Comparison of ENCODE assay signal across 7 cellular contexts in genomic region chr18:22432672-22433137, GRCh38. TPM values are rescaled to one million over a fixed set of nuclear protein-coding genes. Genes with fewer than 3 reads are reported as not detected.
DNase-seq lines count a peak whose midpoint lies in the region; ATAC-seq, FAIRE-seq and TF ChIP-seq lines count a peak whose summit lies in the region.

No MANE protein-coding gene starts in this region.

- 37% methylated on average over 12 of the region's 12 CpGs for WGBS in liver

- H3K27ac ChIP-seq in liver (ENCODE audit: low read depth in 1 of 2, low read length in 2 of 2): peak overlapping the region; percentile 67 to 71

- peak; percentile 35 to 47 for TF ChIP-seq RAD21 in liver (IDR thresholded peaks at IDR 0.05)

- H3K27me3 Mint-ChIP-seq in natural killer cell treated with Interleukin-12 subunit alpha and Interleukin-12 subunit beta and Interleukin-15 and Interleukin-18, amount 100 ng/mL, for 72 hours: peaks cover 0 to 3% of the 10 kb centered on the region in 2 donors

- H3K4me1 ChIP-seq in liver (ENCODE audit: control insufficient read depth in 4 of 4, insufficient read depth in 4 of 4, low read length in 3 of 4): peaks cover 6 to 33% (median 15%) of the 10 kb centered on the region in 4 donors

- H3K4me3 ChIP-seq in LNCaP clone FGC (ENCODE audit: low read depth, low read length) (no peak overlapping the region), choroid plexus epithelial cell (ENCODE audit: low read depth, low read length) (no peak overlapping the region), liver (ENCODE audit: low read depth in 1 of 3, low read length in 3 of 3) (no peak overlapping the region)

- no peak for FAIRE-seq in D721Med (lab: Jason Lieb, UNC)

- peaks cover 12 to 15% of the 10 kb centered on the region in 2 donors for H3K4me1 Mint-ChIP-seq in natural killer cell treated with Interleukin-12 subunit alpha and Interleukin-12 subunit beta and Interleukin-15 and Interleukin-18, amount 100 ng/mL, for 72 hours (ENCODE audit: low read depth in 2 of 2)

- no peaks in the 10 kb centered on the region for H3K27me3 ChIP-seq in liver (ENCODE audit: control insufficient read depth in 4 of 4, insufficient read depth in 4 of 4, low read length in 3 of 4)

- ATAC-seq in natural killer cell treated with Interleukin-12 subunit alpha and Interleukin-12 subunit beta and Interleukin-15 and Interleukin-18, amount 100 ng/mL, for 72 hours: no peak

- H3K27ac Mint-ChIP-seq in natural killer cell treated with Interleukin-12 subunit alpha and Interleukin-12 subunit beta and Interleukin-15 and Interleukin-18, amount 100 ng/mL, for 72 hours: no peak overlapping the region

- H3K4me3 Mint-ChIP-seq in natural killer cell treated with Interleukin-12 subunit alpha and Interleukin-12 subunit beta and Interleukin-15 and Interleukin-18, amount 100 ng/mL, for 72 hours: no peak overlapping the region

- TF ChIP-seq CTCF in LNCaP clone FGC (IDR thresholded peaks at IDR 0.05; ENCODE audit: control insufficient read depth, extremely low read depth, insufficient read depth) (no peak), choroid plexus epithelial cell (conservative IDR thresholded peaks at IDR 0.05; ENCODE audit: low read depth, low read length) (no peak), liver (IDR thresholded peaks at IDR 0.05; ENCODE audit: low read depth, low read length, missing input control) (no peak), D721Med (IDR thresholded peaks at IDR 0.05; ENCODE audit: insufficient read depth, missing control alignments) (no peak)

- H3K36me3 Mint-ChIP-seq in natural killer cell treated with Interleukin-12 subunit alpha and Interleukin-12 subunit beta and Interleukin-15 and Interleukin-18, amount 100 ng/mL, for 72 hours: no peaks in the 10 kb centered on the region

- peaks cover 3% of the 10 kb centered on the region for H3K9me3 Mint-ChIP-seq in natural killer cell treated with Interleukin-12 subunit alpha and Interleukin-12 subunit beta and Interleukin-15 and Interleukin-18, amount 100 ng/mL, for 72 hours

- no peaks in the 10 kb centered on the region for H3K36me3 ChIP-seq in liver (ENCODE audit: control insufficient read depth in 4 of 4, insufficient read depth in 3 of 4, low read depth in 1 of 4, low read length in 3 of 4)

- no peak overlapping the region for H3K9ac ChIP-seq in liver (ENCODE audit: low read depth in 1 of 2, low read length in 2 of 2)

- H3K9me3 ChIP-seq in liver (ENCODE audit: control insufficient read depth in 4 of 4, low read length in 3 of 4): no peaks in the 10 kb centered on the region

- DNase-seq in LNCaP clone FGC (ENCODE audit: low read depth) (peak; percentile 33), choroid plexus epithelial cell (ENCODE audit: low read depth) (peak; percentile 85), activated T-cell treated with anti-CD3 and anti-CD28 coated beads for 4 hours (no peak), D721Med (ENCODE audit: insufficient read length, low spot score) (no peak)
- DNase-seq in activated naive CD4-positive, alpha-beta T cell (lab: John Stamatoyannopoulos, UW): no peak
- no peak for DNase-seq in natural killer cell treated with Interleukin-12 subunit alpha and Interleukin-12 subunit beta and Interleukin-15 and Interleukin-18, amount 100 ng/mL, for 72 hours (ENCODE audit: low spot score)

TF ChIP-seq in liver, 16 proteins besides CTCF, POLR2A, EP300 and RAD21:
- TF ChIP-seq MAX (IDR thresholded peaks at IDR 0.05): peak; percentile 38
- TF ChIP-seq SP1 (IDR thresholded peaks at IDR 0.05): peak; percentile 77
- no peak for TF ChIP-seq FOXA2 (IDR thresholded peaks at IDR 0.05)
- TF ChIP-seq YY1 (IDR thresholded peaks at IDR 0.05): peak; percentile 19
- peak; percentile 51 to 70 for TF ChIP-seq HNF4A (conservative IDR thresholded peaks at IDR 0.05)
- TF ChIP-seq ATF3 (IDR thresholded peaks at IDR 0.05): no peak
- peak; percentile 67 to 75 for TF ChIP-seq GABPA (IDR thresholded peaks at IDR 0.05 in 1 of 2, conservative IDR thresholded peaks at IDR 0.05 in 1 of 2)
- peak; percentile 96 for TF ChIP-seq NR2F2 (IDR thresholded peaks at IDR 0.05)
- peak; percentile 86 to 96 for TF ChIP-seq JUND (IDR thresholded peaks at IDR 0.05)
- no peak for TF ChIP-seq TAF1 (conservative IDR thresholded peaks at IDR 0.05)
- peak; percentile 63 to 71 for TF ChIP-seq RXRA (IDR thresholded peaks at IDR 0.05)
- TF ChIP-seq EGR1 (IDR thresholded peaks at IDR 0.05; ENCODE audit: low read depth in 2 of 2): no peak
- no peak for TF ChIP-seq FOXA1 (IDR thresholded peaks at IDR 0.05)
- no peak for TF ChIP-seq REST (IDR thresholded peaks at IDR 0.05)

RNA-seq across cellular contexts. Expression of gene CTAGE1, which starts 15.0 kb away (rescaled TPM):
- not detected for total RNA-seq in liver
- polyA plus RNA-seq in liver: not detected
- total RNA-seq in natural killer cell treated with Interleukin-12 subunit alpha and Interleukin-12 subunit beta and Interleukin-15 and Interleukin-18, amount 100 ng/mL, for 72 hours: not detected

Comparison
In these comparisons a context has a peak if more than half of its experiments do, and no peak if none do; other contexts are left out.
1. DNase-seq: peak in LNCaP clone FGC (single experiment) and choroid plexus epithelial cell (single experiment); none in activated T-cell treated with anti-CD3 and anti-CD28 coated beads for 4 hours (single experiment), D721Med (single experiment), activated naive CD4-positive, alpha-beta T cell (0 of 4) and natural killer cell treated with Interleukin-12 subunit alpha and Interleukin-12 subunit beta and Interleukin-15 and Interleukin-18, amount 100 ng/mL, for 72 hours (single experiment).